ENCODE assay signal across 29 cellular contexts in genomic region chr13:91272235-91272777, GRCh38.
"Had no signal": no experiment of that assay in that cellular context is flagged by ENCODE, and none has a peak within 500 bp of the region (broad histone marks: within the 10 kb centered on the region; RNA-seq: fewer than 3 reads in every experiment).

No MANE protein-coding gene starts in this region.

- H2AFZ ChIP-seq: hepatocyte had no signal

- H3K4me1 ChIP-seq: colonic mucosa, esophagus muscularis mucosa, esophagus squamous epithelium, foreskin keratinocyte, gastrocnemius medialis, gastroesophageal sphincter, heart left ventricle, heart right ventricle had no signal

- H3K9me3 ChIP-seq: colonic mucosa, esophagus squamous epithelium, gastrocnemius medialis, gastroesophageal sphincter had no signal

- H3K36me3 ChIP-seq: colonic mucosa, esophagus muscularis mucosa, esophagus squamous epithelium, gastrocnemius medialis, gastroesophageal sphincter, heart left ventricle, heart right ventricle had no signal

- H3K79me2 ChIP-seq: hepatocyte had no signal

- H3K27me3 Mint-ChIP-seq: dendritic cell treated with granulocyte-macrophage colony-stimulating factor and Interleukin-4, amounts not matched to agents 40 ng/mL and 50 ng/mL, for 4 days had no signal

- H3K27ac Mint-ChIP-seq: dendritic cell treated with granulocyte-macrophage colony-stimulating factor and Interleukin-4, amounts not matched to agents 40 ng/mL and 50 ng/mL, for 4 days; effector memory CD8-positive, alpha-beta T cell; endodermal cell had no signal

- H3K4me2 ChIP-seq: hepatocyte had no signal

- H3K9me3 Mint-ChIP-seq: effector memory CD8-positive, alpha-beta T cell; endodermal cell had no signal

- FAIRE-seq: endometrium, endothelial cell of umbilical vein, frontal cortex had no signal

- H3K4me1 Mint-ChIP-seq: endodermal cell had no signal

- H3K4me3 Mint-ChIP-seq: dendritic cell treated with granulocyte-macrophage colony-stimulating factor and Interleukin-4, amounts not matched to agents 40 ng/mL and 50 ng/mL, for 4 days; effector memory CD8-positive, alpha-beta T cell; endodermal cell had no signal

- H3K27ac ChIP-seq: colonic mucosa, coronary artery, dorsolateral prefrontal cortex, epithelial cell of prostate, esophagus muscularis mucosa, esophagus squamous epithelium, foreskin keratinocyte, gastrocnemius medialis, gastroesophageal sphincter, heart left ventricle, heart right ventricle, hepatocyte had no signal

- DNase-seq: colonic mucosa; cortex of kidney; dermis blood vessel endothelial cell; dorsolateral prefrontal cortex; effector CD4-positive, alpha-beta T cell; effector CD8-positive, alpha-beta T cell; effector memory CD4-positive, alpha-beta T cell; effector memory CD8-positive, alpha-beta T cell; endodermal cell; erythroblast; esophagus squamous epithelium; foreskin fibroblast; foreskin keratinocyte; foreskin melanocyte; gastrocnemius medialis; glutamatergic neuron; head of caudate nucleus; heart left ventricle; heart right ventricle had no signal

- H3K27me3 ChIP-seq: colonic mucosa, esophagus muscularis mucosa, esophagus squamous epithelium, foreskin keratinocyte, gastrocnemius medialis, heart left ventricle, heart right ventricle, hepatocyte had no signal

- H3K4me3 ChIP-seq: colonic mucosa, coronary artery, dorsolateral prefrontal cortex, esophagus muscularis mucosa, esophagus squamous epithelium, gastrocnemius medialis, gastroesophageal sphincter, heart left ventricle, heart right ventricle, hepatocyte had no signal

- ATAC-seq: effector memory CD8-positive, alpha-beta T cell; esophagus mucosa; foreskin keratinocyte; gastrocnemius medialis; gastroesophageal sphincter; heart left ventricle; heart right ventricle had no signal
